ENCODE assay signal across 1 cellular context in the genomic region with DNA sequence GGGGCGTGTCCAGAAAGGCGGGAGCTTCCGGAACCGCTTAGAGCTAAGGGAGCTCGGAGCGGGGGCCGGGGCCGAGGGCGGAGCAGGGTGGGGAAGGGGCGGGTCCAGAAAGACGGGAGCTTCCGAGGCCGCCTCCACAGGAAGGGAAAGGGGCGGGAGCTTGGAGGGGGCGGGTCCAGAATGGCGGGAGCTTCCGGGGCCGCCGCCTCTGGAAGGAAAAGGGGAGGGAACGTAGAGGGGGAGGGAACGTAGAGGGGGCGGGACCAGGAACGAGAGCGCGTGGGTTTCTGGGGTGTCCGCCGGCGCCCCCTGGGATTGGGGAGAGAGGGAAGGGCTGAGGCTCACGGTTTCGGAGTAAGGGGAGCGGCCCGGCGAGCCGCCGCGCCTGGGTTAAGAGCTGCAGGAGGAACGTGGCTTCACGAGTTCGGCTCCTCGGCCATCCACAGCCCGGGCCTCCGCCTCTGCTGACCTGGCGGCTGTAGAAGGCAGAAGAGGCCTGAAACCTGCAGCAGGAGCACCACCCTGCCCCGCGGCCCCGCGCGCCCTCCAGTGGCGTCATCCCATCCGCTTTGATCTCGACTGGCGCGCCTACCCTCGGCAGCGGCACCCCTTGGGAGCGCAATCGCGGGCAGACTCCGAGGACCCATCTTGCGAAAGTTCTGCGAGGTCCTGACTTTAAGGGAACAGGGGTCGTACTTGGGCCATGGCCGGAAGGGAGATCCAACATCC.
TF ChIP-seq lines count a peak whose summit lies in the region.

No MANE protein-coding gene starts in this region.

TF ChIP-seq in K562, 482 proteins besides CTCF, POLR2A, EP300 and RAD21 (continued from another document and continues in another):
- TF ChIP-seq, protein P1, sequence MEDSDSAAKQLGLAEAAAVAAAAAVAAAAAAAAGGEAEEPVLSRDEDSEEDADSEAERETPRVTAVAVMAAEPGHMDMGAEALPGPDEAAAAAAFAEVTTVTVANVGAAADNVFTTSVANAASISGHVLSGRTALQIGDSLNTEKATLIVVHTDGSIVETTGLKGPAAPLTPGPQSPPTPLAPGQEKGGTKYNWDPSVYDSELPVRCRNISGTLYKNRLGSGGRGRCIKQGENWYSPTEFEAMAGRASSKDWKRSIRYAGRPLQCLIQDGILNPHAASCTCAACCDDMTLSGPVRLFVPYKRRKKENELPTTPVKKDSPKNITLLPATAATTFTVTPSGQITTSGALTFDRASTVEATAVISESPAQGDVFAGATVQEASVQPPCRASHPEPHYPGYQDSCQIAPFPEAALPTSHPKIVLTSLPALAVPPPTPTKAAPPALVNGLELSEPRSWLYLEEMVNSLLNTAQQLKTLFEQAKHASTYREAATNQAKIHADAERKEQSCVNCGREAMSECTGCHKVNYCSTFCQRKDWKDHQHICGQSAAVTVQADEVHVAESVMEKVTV (CRISPR knock-in tag; IDR thresholded peaks at IDR 0.05): peak; percentile 91
- peak; percentile 63 for TF ChIP-seq SETDB1 (IDR thresholded peaks at IDR 0.05; ENCODE audit: low read length)
- TF ChIP-seq, protein P2, sequence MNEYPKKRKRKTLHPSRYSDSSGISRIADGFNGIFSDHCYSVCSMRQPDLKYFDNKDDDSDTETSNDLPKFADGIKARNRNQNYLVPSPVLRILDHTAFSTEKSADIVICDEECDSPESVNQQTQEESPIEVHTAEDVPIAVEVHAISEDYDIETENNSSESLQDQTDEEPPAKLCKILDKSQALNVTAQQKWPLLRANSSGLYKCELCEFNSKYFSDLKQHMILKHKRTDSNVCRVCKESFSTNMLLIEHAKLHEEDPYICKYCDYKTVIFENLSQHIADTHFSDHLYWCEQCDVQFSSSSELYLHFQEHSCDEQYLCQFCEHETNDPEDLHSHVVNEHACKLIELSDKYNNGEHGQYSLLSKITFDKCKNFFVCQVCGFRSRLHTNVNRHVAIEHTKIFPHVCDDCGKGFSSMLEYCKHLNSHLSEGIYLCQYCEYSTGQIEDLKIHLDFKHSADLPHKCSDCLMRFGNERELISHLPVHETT (CRISPR knock-in tag; conservative IDR thresholded peaks at IDR 0.05 in 1 of 2, IDR thresholded peaks at IDR 0.05 in 1 of 2): peak in 1 of 2 experiments; percentile 79; a peak in 2 of 4 replicates
- peak; percentile 38; the same call in 1 of the 2 replicates for TF ChIP-seq SMARCC2 (IDR thresholded peaks at IDR 0.05; ENCODE audit: low read depth)
- TF ChIP-seq TCF3 (CRISPR knock-in tag; IDR thresholded peaks at IDR 0.05): no peak; the same call in none of the 2 replicates
- TF ChIP-seq MCM2 (IDR thresholded peaks at IDR 0.05; ENCODE audit: low read depth): no peak
- TF ChIP-seq TEAD2 (tag; IDR thresholded peaks at IDR 0.05): no peak
- TF ChIP-seq NFRKB (IDR thresholded peaks at IDR 0.05; ENCODE audit: low read depth): 0 out of 2 replicates have a peak, but pooled peaks have one; percentile 45
- peak; percentile 31; the same call in 1 of the 2 replicates for TF ChIP-seq DIDO1 (tag; IDR thresholded peaks at IDR 0.05; ENCODE audit: low read depth)
- 0 out of 2 replicates have a peak, but pooled peaks have one; percentile 19 for TF ChIP-seq MEF2A (IDR thresholded peaks at IDR 0.05; ENCODE audit: control insufficient read depth, low read depth, low read length)
- TF ChIP-seq, protein P3, sequence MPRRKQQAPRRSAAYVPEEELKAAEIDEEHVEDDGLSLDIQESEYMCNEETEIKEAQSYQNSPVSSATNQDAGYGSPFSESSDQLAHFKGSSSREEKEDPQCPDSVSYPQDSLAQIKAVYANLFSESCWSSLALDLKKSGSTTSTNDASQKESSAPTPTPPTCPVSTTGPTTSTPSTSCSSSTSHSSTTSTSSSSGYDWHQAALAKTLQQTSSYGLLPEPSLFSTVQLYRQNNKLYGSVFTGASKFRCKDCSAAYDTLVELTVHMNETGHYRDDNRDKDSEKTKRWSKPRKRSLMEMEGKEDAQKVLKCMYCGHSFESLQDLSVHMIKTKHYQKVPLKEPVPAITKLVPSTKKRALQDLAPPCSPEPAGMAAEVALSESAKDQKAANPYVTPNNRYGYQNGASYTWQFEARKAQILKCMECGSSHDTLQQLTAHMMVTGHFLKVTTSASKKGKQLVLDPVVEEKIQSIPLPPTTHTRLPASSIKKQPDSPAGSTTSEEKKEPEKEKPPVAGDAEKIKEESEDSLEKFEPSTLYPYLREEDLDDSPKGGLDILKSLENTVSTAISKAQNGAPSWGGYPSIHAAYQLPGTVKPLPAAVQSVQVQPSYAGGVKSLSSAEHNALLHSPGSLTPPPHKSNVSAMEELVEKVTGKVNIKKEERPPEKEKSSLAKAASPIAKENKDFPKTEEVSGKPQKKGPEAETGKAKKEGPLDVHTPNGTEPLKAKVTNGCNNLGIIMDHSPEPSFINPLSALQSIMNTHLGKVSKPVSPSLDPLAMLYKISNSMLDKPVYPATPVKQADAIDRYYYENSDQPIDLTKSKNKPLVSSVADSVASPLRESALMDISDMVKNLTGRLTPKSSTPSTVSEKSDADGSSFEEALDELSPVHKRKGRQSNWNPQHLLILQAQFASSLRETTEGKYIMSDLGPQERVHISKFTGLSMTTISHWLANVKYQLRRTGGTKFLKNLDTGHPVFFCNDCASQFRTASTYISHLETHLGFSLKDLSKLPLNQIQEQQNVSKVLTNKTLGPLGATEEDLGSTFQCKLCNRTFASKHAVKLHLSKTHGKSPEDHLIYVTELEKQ (CRISPR knock-in tag; IDR thresholded peaks at IDR 0.05): no peak
- TF ChIP-seq FOXK2 (conservative IDR thresholded peaks at IDR 0.05 in 1 of 2, IDR thresholded peaks at IDR 0.05 in 1 of 2; ENCODE audit: low read depth in 2 of 2): peak; percentile 50 to 52; a peak in 3 of 4 replicates
- TF ChIP-seq, protein P4, sequence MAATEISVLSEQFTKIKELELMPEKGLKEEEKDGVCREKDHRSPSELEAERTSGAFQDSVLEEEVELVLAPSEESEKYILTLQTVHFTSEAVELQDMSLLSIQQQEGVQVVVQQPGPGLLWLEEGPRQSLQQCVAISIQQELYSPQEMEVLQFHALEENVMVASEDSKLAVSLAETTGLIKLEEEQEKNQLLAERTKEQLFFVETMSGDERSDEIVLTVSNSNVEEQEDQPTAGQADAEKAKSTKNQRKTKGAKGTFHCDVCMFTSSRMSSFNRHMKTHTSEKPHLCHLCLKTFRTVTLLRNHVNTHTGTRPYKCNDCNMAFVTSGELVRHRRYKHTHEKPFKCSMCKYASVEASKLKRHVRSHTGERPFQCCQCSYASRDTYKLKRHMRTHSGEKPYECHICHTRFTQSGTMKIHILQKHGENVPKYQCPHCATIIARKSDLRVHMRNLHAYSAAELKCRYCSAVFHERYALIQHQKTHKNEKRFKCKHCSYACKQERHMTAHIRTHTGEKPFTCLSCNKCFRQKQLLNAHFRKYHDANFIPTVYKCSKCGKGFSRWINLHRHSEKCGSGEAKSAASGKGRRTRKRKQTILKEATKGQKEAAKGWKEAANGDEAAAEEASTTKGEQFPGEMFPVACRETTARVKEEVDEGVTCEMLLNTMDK (IDR thresholded peaks at IDR 0.05; ENCODE audit: borderline replicate concordance, insufficient read depth, low read depth, low read length, poor library complexity, severe bottlenecking): peak; percentile 75
- TF ChIP-seq, protein P5, sequence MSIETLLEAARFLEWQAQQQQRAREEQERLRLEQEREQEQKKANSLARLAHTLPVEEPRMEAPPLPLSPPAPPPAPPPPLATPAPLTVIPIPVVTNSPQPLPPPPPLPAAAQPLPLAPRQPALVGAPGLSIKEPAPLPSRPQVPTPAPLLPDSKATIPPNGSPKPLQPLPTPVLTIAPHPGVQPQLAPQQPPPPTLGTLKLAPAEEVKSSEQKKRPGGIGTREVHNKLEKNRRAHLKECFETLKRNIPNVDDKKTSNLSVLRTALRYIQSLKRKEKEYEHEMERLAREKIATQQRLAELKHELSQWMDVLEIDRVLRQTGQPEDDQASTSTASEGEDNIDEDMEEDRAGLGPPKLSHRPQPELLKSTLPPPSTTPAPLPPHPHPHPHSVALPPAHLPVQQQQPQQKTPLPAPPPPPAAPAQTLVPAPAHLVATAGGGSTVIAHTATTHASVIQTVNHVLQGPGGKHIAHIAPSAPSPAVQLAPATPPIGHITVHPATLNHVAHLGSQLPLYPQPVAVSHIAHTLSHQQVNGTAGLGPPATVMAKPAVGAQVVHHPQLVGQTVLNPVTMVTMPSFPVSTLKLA (conservative IDR thresholded peaks at IDR 0.05): peak; percentile 92 to 97
- TF ChIP-seq, protein P6, sequence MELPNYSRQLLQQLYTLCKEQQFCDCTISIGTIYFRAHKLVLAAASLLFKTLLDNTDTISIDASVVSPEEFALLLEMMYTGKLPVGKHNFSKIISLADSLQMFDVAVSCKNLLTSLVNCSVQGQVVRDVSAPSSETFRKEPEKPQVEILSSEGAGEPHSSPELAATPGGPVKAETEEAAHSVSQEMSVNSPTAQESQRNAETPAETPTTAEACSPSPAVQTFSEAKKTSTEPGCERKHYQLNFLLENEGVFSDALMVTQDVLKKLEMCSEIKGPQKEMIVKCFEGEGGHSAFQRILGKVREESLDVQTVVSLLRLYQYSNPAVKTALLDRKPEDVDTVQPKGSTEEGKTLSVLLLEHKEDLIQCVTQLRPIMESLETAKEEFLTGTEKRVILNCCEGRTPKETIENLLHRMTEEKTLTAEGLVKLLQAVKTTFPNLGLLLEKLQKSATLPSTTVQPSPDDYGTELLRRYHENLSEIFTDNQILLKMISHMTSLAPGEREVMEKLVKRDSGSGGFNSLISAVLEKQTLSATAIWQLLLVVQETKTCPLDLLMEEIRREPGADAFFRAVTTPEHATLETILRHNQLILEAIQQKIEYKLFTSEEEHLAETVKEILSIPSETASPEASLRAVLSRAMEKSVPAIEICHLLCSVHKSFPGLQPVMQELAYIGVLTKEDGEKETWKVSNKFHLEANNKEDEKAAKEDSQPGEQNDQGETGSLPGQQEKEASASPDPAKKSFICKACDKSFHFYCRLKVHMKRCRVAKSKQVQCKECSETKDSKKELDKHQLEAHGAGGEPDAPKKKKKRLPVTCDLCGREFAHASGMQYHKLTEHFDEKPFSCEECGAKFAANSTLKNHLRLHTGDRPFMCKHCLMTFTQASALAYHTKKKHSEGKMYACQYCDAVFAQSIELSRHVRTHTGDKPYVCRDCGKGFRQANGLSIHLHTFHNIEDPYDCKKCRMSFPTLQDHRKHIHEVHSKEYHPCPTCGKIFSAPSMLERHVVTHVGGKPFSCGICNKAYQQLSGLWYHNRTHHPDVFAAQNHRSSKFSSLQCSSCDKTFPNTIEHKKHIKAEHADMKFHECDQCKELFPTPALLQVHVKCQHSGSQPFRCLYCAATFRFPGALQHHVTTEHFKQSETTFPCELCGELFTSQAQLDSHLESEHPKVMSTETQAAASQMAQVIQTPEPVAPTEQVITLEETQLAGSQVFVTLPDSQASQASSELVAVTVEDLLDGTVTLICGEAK (IDR thresholded peaks at IDR 0.05): peak; percentile 35
- TF ChIP-seq, protein P6 (CRISPR knock-in tag; IDR thresholded peaks at IDR 0.05): no peak
- TF ChIP-seq, protein P7, sequence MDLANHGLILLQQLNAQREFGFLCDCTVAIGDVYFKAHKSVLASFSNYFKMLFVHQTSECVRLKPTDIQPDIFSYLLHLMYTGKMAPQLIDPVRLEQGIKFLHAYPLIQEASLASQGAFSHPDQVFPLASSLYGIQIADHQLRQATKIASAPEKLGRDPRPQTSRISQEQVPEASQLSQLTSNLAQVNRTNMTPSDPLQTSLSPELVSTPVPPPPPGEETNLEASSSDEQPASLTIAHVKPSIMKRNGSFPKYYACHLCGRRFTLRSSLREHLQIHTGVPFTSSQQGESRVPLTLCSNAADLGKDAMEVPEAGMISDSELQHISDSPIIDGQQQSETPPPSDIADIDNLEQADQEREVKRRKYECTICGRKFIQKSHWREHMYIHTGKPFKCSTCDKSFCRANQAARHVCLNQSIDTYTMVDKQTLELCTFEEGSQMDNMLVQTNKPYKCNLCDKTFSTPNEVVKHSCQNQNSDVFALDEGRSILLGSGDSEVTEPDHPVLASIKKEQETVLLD (IDR thresholded peaks at IDR 0.05): peak; percentile 65
- TF ChIP-seq KLF16 (IDR thresholded peaks at IDR 0.05): peak; percentile 60
- peak; percentile 93 for TF ChIP-seq RB1 (IDR thresholded peaks at IDR 0.05; ENCODE audit: low read depth)
- TF ChIP-seq, protein P8, sequence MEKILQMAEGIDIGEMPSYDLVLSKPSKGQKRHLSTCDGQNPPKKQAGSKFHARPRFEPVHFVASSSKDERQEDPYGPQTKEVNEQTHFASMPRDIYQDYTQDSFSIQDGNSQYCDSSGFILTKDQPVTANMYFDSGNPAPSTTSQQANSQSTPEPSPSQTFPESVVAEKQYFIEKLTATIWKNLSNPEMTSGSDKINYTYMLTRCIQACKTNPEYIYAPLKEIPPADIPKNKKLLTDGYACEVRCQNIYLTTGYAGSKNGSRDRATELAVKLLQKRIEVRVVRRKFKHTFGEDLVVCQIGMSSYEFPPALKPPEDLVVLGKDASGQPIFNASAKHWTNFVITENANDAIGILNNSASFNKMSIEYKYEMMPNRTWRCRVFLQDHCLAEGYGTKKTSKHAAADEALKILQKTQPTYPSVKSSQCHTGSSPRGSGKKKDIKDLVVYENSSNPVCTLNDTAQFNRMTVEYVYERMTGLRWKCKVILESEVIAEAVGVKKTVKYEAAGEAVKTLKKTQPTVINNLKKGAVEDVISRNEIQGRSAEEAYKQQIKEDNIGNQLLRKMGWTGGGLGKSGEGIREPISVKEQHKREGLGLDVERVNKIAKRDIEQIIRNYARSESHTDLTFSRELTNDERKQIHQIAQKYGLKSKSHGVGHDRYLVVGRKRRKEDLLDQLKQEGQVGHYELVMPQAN (IDR thresholded peaks at IDR 0.05; ENCODE audit: borderline replicate concordance): peak; percentile 90
- peak; percentile 2; the same call in 1 of the 2 replicates for TF ChIP-seq DPF2 (IDR thresholded peaks at IDR 0.05)
- TF ChIP-seq ZNF445 (CRISPR knock-in tag; IDR thresholded peaks at IDR 0.05; ENCODE audit: low read depth): no peak
- TF ChIP-seq SMAD1 (IDR thresholded peaks at IDR 0.05; ENCODE audit: low read depth, low read length, partially characterized antibody): no peak
- TF ChIP-seq ETV5 (CRISPR knock-in tag; IDR thresholded peaks at IDR 0.05; ENCODE audit: low read depth): peak; percentile 87
- 0 out of 2 replicates have a peak, but pooled peaks have one; percentile 39 for TF ChIP-seq ZNF695 (CRISPR knock-in tag; IDR thresholded peaks at IDR 0.05)
- no peak for TF ChIP-seq CBFA2T3 (IDR thresholded peaks at IDR 0.05)
- TF ChIP-seq NFE2 (IDR thresholded peaks at IDR 0.05; ENCODE audit: low read depth): no peak
